23 cellular contexts compared by ENCODE assay signal in the genomic region with DNA sequence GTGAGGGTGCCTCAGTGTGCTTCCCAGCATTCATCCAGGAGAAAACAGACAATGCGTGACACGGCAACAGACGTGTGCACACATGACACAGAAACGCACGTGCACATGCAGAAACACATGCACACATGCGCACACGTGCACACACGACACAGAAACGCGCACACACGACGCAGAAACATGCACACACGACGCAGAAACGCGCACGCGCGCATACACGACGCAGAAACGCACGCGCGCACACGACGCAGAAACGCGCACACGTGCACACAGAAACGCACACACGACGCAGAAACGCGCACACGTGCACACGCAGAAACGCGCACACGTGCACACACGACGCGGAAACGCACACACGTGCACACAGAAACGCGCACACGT. TPM values are rescaled to one million over a fixed set of nuclear protein-coding genes. Genes with fewer than 3 reads are reported as not detected.
DNase-seq lines count a peak whose midpoint lies in the region; ATAC-seq and TF ChIP-seq lines count a peak whose summit lies in the region.
"Had no signal": no experiment of that assay in that cellular context is flagged by ENCODE, and none has a peak within 500 bp of the region (broad histone marks: within the 10 kb centered on the region; RNA-seq: fewer than 3 reads in every experiment).

No MANE protein-coding gene starts in this region.

- intact Hi-C loops in right cardiac atrium (cut with DNase I) (no loop called here), cardiac septum (cut with DNase I) (no loop called here), ovary (cut with DNase I) (loop anchor here in 1 of 4 donors (10.0 kb wide), 1 partner anchor 488 kb away; no protein-coding TSS in a partner anchor), PC-3 (cut with micrococcal nuclease) (no loop called here), posterior vena cava (cut with DNase I) (no loop called here)
- intact Hi-C loops in activated T-helper 1 cell treated with anti-CD3 and anti-CD28 coated beads, Interleukin-12 subunit alpha, Interleukin-12 subunit beta, Interleukin-2, Interleukin-4 antibody, amounts not matched to agents 30 ng/mL and 10 ng/mL and 1 ng/mL, durations not matched to agents 14 hours and 24 hours and 36 hours (cut with micrococcal nuclease) = no loop called here

- H3K27ac Mint-ChIP-seq in endothelial cell (ENCODE audit: unreplicated experiment) = no peak overlapping the region
- H3K27ac Mint-ChIP-seq in activated T-helper 1 cell treated with anti-CD3 and anti-CD28 coated beads, Interleukin-12 subunit alpha, Interleukin-12 subunit beta, Interleukin-2, Interleukin-4 antibody, amounts not matched to agents 30 ng/mL and 10 ng/mL and 1 ng/mL, durations not matched to agents 14 hours and 24 hours and 36 hours = no peak overlapping the region
- H3K27ac Mint-ChIP-seq: activated CD4-positive, alpha-beta memory T cell treated with anti-CD3 and anti-CD28 coated beads, Interleukin-2, amount 10 ng/mL, durations not matched to agents 7 days and 5 days; activated naive CD4-positive, alpha-beta T cell treated with anti-CD3 and anti-CD28 coated beads, Interleukin-2, amount 10 ng/mL, durations not matched to agents 7 days and 5 days; CD4-positive, alpha-beta T cell; type B pancreatic cell had no signal

- WGBS in right cardiac atrium = 97% methylated on average over 48 of the region's 48 CpGs
- WGBS in ovary, 3 donors = 85 to 94% (median 94%) methylated on average over 48 of the region's 48 CpGs

- DNase-seq in right cardiac atrium (peak; percentile 4 to 38 (median 20)), cardiac septum (ENCODE audit: low spot score) (no peak), endothelial cell (ENCODE audit: low spot score) (no peak), ovary (peak in 4 of 5 donors; percentile 4 to 10 (median 6)), PC-3 (no peak), posterior vena cava (ENCODE audit: low spot score) (no peak), cortex of kidney (lab: John Stamatoyannopoulos, UW) (no peak)
- no peak for DNase-seq in activated T-helper 1 cell treated with anti-CD3 and anti-CD28 coated beads, Interleukin-12 subunit alpha, Interleukin-12 subunit beta, Interleukin-2, Interleukin-4 antibody, amounts not matched to agents 30 ng/mL and 10 ng/mL and 1 ng/mL, durations not matched to agents 14 hours and 24 hours and 36 hours (ENCODE audit: low spot score)
- DNase-seq: mammary epithelial cell; NCI-H446; NCI-H774; SIG-M5; stimulated activated CD4-positive, alpha-beta T cell treated with anti-CD3 and anti-CD28 coated beads, Interleukin-4, amount 100 ng/mL, for 1 hour had no signal

- H3K36me3 ChIP-seq in ovary (no peaks in the 10 kb centered on the region), PC-3 (ENCODE audit: low read depth, low read length) (no peaks in the 10 kb centered on the region)
- H3K36me3 ChIP-seq: adrenal gland, gastrocnemius medialis, right lobe of liver had no signal

- H3K4me1 Mint-ChIP-seq in endothelial cell (ENCODE audit: unreplicated experiment) = no peaks in the 10 kb centered on the region
- no peaks in the 10 kb centered on the region for H3K4me1 Mint-ChIP-seq in activated T-helper 1 cell treated with anti-CD3 and anti-CD28 coated beads, Interleukin-12 subunit alpha, Interleukin-12 subunit beta, Interleukin-2, Interleukin-4 antibody, amounts not matched to agents 30 ng/mL and 10 ng/mL and 1 ng/mL, durations not matched to agents 14 hours and 24 hours and 36 hours (ENCODE audit: low read depth)

- no TSS peak for BruUV-seq in PC-3 (replicated peaks; lab: Mats Ljungman, UMichigan)

- no peaks in the 10 kb centered on the region for H3F3A ChIP-seq in PC-3 (ENCODE audit: low read length, unreplicated experiment)

- peaks cover 3% of the 10 kb centered on the region for H3K36me3 Mint-ChIP-seq in endothelial cell (ENCODE audit: low read depth, unreplicated experiment)
- H3K36me3 Mint-ChIP-seq in activated T-helper 1 cell treated with anti-CD3 and anti-CD28 coated beads, Interleukin-12 subunit alpha, Interleukin-12 subunit beta, Interleukin-2, Interleukin-4 antibody, amounts not matched to agents 30 ng/mL and 10 ng/mL and 1 ng/mL, durations not matched to agents 14 hours and 24 hours and 36 hours (ENCODE audit: low read depth) = no peaks in the 10 kb centered on the region
- H3K36me3 Mint-ChIP-seq: activated naive CD4-positive, alpha-beta T cell treated with anti-CD3 and anti-CD28 coated beads, Interleukin-2, amount 10 ng/mL, durations not matched to agents 7 days and 5 days; type B pancreatic cell had no signal

- TF ChIP-seq POLR2A in ovary (IDR thresholded peaks at IDR 0.05) = no peak

- peaks cover 30% of the 10 kb centered on the region for H3K27me3 Mint-ChIP-seq in endothelial cell (ENCODE audit: unreplicated experiment)
- no peaks in the 10 kb centered on the region for H3K27me3 Mint-ChIP-seq in activated T-helper 1 cell treated with anti-CD3 and anti-CD28 coated beads, Interleukin-12 subunit alpha, Interleukin-12 subunit beta, Interleukin-2, Interleukin-4 antibody, amounts not matched to agents 30 ng/mL and 10 ng/mL and 1 ng/mL, durations not matched to agents 14 hours and 24 hours and 36 hours (ENCODE audit: insufficient read depth)

- CTCF ChIA-PET in PC-3 (lab: Charles Lee) = no interaction called here

- H3K9me2 ChIP-seq in PC-3 (replicated peaks; ENCODE audit: low read length) = no peaks in the 10 kb centered on the region

- no peak overlapping the region for H2AFZ ChIP-seq in PC-3 (ENCODE audit: low read length)

- H3K9me3 Mint-ChIP-seq in endothelial cell (ENCODE audit: unreplicated experiment) = no peaks in the 10 kb centered on the region
- H3K9me3 Mint-ChIP-seq in activated T-helper 1 cell treated with anti-CD3 and anti-CD28 coated beads, Interleukin-12 subunit alpha, Interleukin-12 subunit beta, Interleukin-2, Interleukin-4 antibody, amounts not matched to agents 30 ng/mL and 10 ng/mL and 1 ng/mL, durations not matched to agents 14 hours and 24 hours and 36 hours = no peaks in the 10 kb centered on the region
- H3K9me3 Mint-ChIP-seq: activated CD4-positive, alpha-beta memory T cell treated with anti-CD3 and anti-CD28 coated beads, Interleukin-2, amount 10 ng/mL, durations not matched to agents 7 days and 5 days; activated naive CD4-positive, alpha-beta T cell treated with anti-CD3 and anti-CD28 coated beads, Interleukin-2, amount 10 ng/mL, durations not matched to agents 7 days and 5 days; CD4-positive, alpha-beta T cell; neural crest cell; type B pancreatic cell had no signal

- no peaks in the 10 kb centered on the region for H4K20me1 ChIP-seq in PC-3 (ENCODE audit: low read length)

- no peaks in the 10 kb centered on the region for H3K27me3 ChIP-seq in right cardiac atrium (ENCODE audit: control insufficient read depth, insufficient read depth)
- no peaks in the 10 kb centered on the region for H3K27me3 ChIP-seq in ovary
- no peaks in the 10 kb centered on the region for H3K27me3 ChIP-seq in PC-3 (ENCODE audit: low read length)
- H3K27me3 ChIP-seq: adrenal gland, body of pancreas, gastrocnemius medialis, right lobe of liver had no signal

- ATAC-seq in right cardiac atrium (no peak), PC-3 (no peak)
- ATAC-seq: body of pancreas, gastrocnemius medialis, right lobe of liver had no signal

- H3K4me1 ChIP-seq in right cardiac atrium (ENCODE audit: control insufficient read depth, insufficient read depth, low read length) = peaks cover 7% of the 10 kb centered on the region
- peaks cover 29% of the 10 kb centered on the region for H3K4me1 ChIP-seq in ovary (ENCODE audit: insufficient read depth)
- H3K4me1 ChIP-seq in PC-3 (ENCODE audit: insufficient read depth, low read length) = peaks cover 23% of the 10 kb centered on the region

- no peaks in the 10 kb centered on the region for H3K79me2 ChIP-seq in PC-3 (ENCODE audit: low read length)

- no peak for TF ChIP-seq EP300 in ovary (IDR thresholded peaks at IDR 0.05)

- H3K4me3 ChIP-seq in right cardiac atrium (ENCODE audit: low read length) (no peak overlapping the region), ovary (no peak overlapping the region), PC-3 (ENCODE audit: low read length) (no peak overlapping the region)
- H3K4me3 ChIP-seq: adrenal gland, body of pancreas, gastrocnemius medialis, right lobe of liver had no signal

- POLR2A ChIA-PET in PC-3 (lab: Charles Lee; ENCODE audit: unreplicated experiment) = no interaction called here

- H3K4me2 ChIP-seq in PC-3 (ENCODE audit: low read length) = no peak overlapping the region
- H3K4me2 ChIP-seq: KMS-11 had no signal

- no peak overlapping the region for H3K9ac ChIP-seq in PC-3 (ENCODE audit: low read length)
- H3K9ac ChIP-seq: KMS-11 had no signal

- H3K27ac ChIP-seq in right cardiac atrium (ENCODE audit: low read length) = no peak overlapping the region
- no peak overlapping the region for H3K27ac ChIP-seq in ovary
- no peak overlapping the region for H3K27ac ChIP-seq in PC-3 (ENCODE audit: low read length)
- H3K27ac ChIP-seq: adrenal gland, body of pancreas, gastrocnemius medialis, KMS-11, right lobe of liver had no signal

- TF ChIP-seq CTCF in endothelial cell (IDR thresholded peaks at IDR 0.05; ENCODE audit: unreplicated experiment) (no peak), ovary (IDR thresholded peaks at IDR 0.05) (no peak), PC-3 (conservative IDR thresholded peaks at IDR 0.05; ENCODE audit: low read depth, low read length) (no peak)

- H3K9me3 ChIP-seq in right cardiac atrium (ENCODE audit: control insufficient read depth, low read length) = no peaks in the 10 kb centered on the region
- H3K9me3 ChIP-seq in ovary = no peaks in the 10 kb centered on the region
- H3K9me3 ChIP-seq in PC-3 (ENCODE audit: low read length) = no peaks in the 10 kb centered on the region
- H3K9me3 ChIP-seq: adrenal gland, body of pancreas, gastrocnemius medialis, right lobe of liver had no signal

- peak overlapping the region; percentile 65 for H3K4me3 Mint-ChIP-seq in endothelial cell (ENCODE audit: unreplicated experiment)
- H3K4me3 Mint-ChIP-seq in activated T-helper 1 cell treated with anti-CD3 and anti-CD28 coated beads, Interleukin-12 subunit alpha, Interleukin-12 subunit beta, Interleukin-2, Interleukin-4 antibody, amounts not matched to agents 30 ng/mL and 10 ng/mL and 1 ng/mL, durations not matched to agents 14 hours and 24 hours and 36 hours = no peak overlapping the region
- H3K4me3 Mint-ChIP-seq: activated CD4-positive, alpha-beta memory T cell treated with anti-CD3 and anti-CD28 coated beads, Interleukin-2, amount 10 ng/mL, durations not matched to agents 7 days and 5 days; activated naive CD4-positive, alpha-beta T cell treated with anti-CD3 and anti-CD28 coated beads, Interleukin-2, amount 10 ng/mL, durations not matched to agents 7 days and 5 days; CD4-positive, alpha-beta T cell; type B pancreatic cell had no signal

RNA-seq across cellular contexts. Expression of a gene that starts 16.5 kb away (rescaled TPM):
- 10 to 100 TPM; 15.8 to 30.1 (median 22.7) TPM for total RNA-seq in right cardiac atrium
- polyA plus RNA-seq in right cardiac atrium = 12.2 TPM
- total RNA-seq in cardiac septum = 7.3 TPM
- 0.05 TPM for total RNA-seq in endothelial cell (ENCODE audit: unreplicated experiment)
- 1 to 10 TPM; 1.1 to 8.8 (median 2.3) TPM for total RNA-seq in ovary
- polyA plus RNA-seq in ovary = 1 to 10 TPM; 2.1 to 2.5 TPM
- 1.7 and 1.9 TPM in 2 replicates for total RNA-seq in PC-3 (2014; rRNA removed)
- total RNA-seq in activated T-helper 1 cell treated with anti-CD3 and anti-CD28 coated beads, Interleukin-12 subunit alpha, Interleukin-12 subunit beta, Interleukin-2, Interleukin-4 antibody, amounts not matched to agents 30 ng/mL and 10 ng/mL and 1 ng/mL, durations not matched to agents 14 hours and 24 hours and 36 hours = not detected in 2 replicates
- 10 to 100 TPM in 1 of 2 donors, 1 to 10 TPM in 1; 9.8 to 10.8 TPM for total RNA-seq in posterior vena cava

Comparison
In these comparisons a context has a peak if more than half of its experiments do, and no peak if none do; other contexts are left out.
1. DNase-seq: peak in right cardiac atrium (3 of 3) and ovary (4 of 5); none in cardiac septum (single experiment), endothelial cell (single experiment), PC-3 (single experiment), activated T-helper 1 cell treated with anti-CD3 and anti-CD28 coated beads, Interleukin-12 subunit alpha, Interleukin-12 subunit beta, Interleukin-2, Interleukin-4 antibody, amounts not matched to agents 30 ng/mL and 10 ng/mL and 1 ng/mL, durations not matched to agents 14 hours and 24 hours and 36 hours (single experiment), posterior vena cava (single experiment) and cortex of kidney (single experiment).